1 cellular context compared by ENCODE assay signal in genomic region chr14:94612580-94613554, GRCh38.
TF ChIP-seq lines count a peak whose summit lies in the region.

No MANE protein-coding gene starts in this region.

TF ChIP-seq in HepG2, 621 proteins besides CTCF, POLR2A, EP300 and RAD21 (continued from another document and continues in another):
- no peak for TF ChIP-seq ATF2 (CRISPR knock-in tag; IDR thresholded peaks at IDR 0.05)
- TF ChIP-seq ATF7-NPFF (CRISPR knock-in tag; IDR thresholded peaks at IDR 0.05; ENCODE audit: low read depth): no peak
- TF ChIP-seq HNF1A (IDR thresholded peaks at IDR 0.05; ENCODE audit: low read depth): no peak
- TF ChIP-seq HNF1A (CRISPR knock-in tag; IDR thresholded peaks at IDR 0.05; ENCODE audit: borderline replicate concordance): 0 out of 2 replicates have a peak, but pooled peaks have one; percentile 3
- peak; percentile 68; the same call in 1 of the 2 replicates for TF ChIP-seq ZC3H4 (CRISPR knock-in tag; IDR thresholded peaks at IDR 0.05; ENCODE audit: borderline replicate concordance)
- no peak for TF ChIP-seq PATZ1 (CRISPR knock-in tag; IDR thresholded peaks at IDR 0.05)
- TF ChIP-seq ZBTB42 (CRISPR knock-in tag; IDR thresholded peaks at IDR 0.05): no peak
- no peak for TF ChIP-seq CERS6 (CRISPR knock-in tag; IDR thresholded peaks at IDR 0.05)
- no peak for TF ChIP-seq ZNF136 (CRISPR knock-in tag; IDR thresholded peaks at IDR 0.05; ENCODE audit: low read depth)
- TF ChIP-seq PRDM10 (CRISPR knock-in tag; IDR thresholded peaks at IDR 0.05; ENCODE audit: low read depth): no peak
- TF ChIP-seq ZNF547 (CRISPR knock-in tag; IDR thresholded peaks at IDR 0.05): no peak
- TF ChIP-seq TP53 (CRISPR knock-in tag; conservative IDR thresholded peaks at IDR 0.05): no peak
- no peak for TF ChIP-seq ARID2 (CRISPR knock-in tag; IDR thresholded peaks at IDR 0.05; ENCODE audit: borderline replicate concordance)
- TF ChIP-seq ZNF563 (CRISPR knock-in tag; IDR thresholded peaks at IDR 0.05): no peak
- no peak for TF ChIP-seq AKNA (CRISPR knock-in tag; IDR thresholded peaks at IDR 0.05; ENCODE audit: borderline replicate concordance)
- no peak for TF ChIP-seq ZNF605 (CRISPR knock-in tag; IDR thresholded peaks at IDR 0.05)
- TF ChIP-seq NFKBIZ (CRISPR knock-in tag; IDR thresholded peaks at IDR 0.05): 0 out of 2 replicates have a peak, but pooled peaks have one; percentile 7
- TF ChIP-seq RBFOX2 (IDR thresholded peaks at IDR 0.05; ENCODE audit: low read depth, low read length): peak; percentile 85
- no peak for TF ChIP-seq ATRX (CRISPR knock-in tag; IDR thresholded peaks at IDR 0.05; ENCODE audit: borderline replicate concordance)
- TF ChIP-seq RFX3 (CRISPR knock-in tag; IDR thresholded peaks at IDR 0.05): no peak
- no peak for TF ChIP-seq ZNF776 (CRISPR knock-in tag; IDR thresholded peaks at IDR 0.05)
- no peak for TF ChIP-seq NFE2L1 (CRISPR knock-in tag; IDR thresholded peaks at IDR 0.05; ENCODE audit: borderline replicate concordance)
- TF ChIP-seq TFAP4 (IDR thresholded peaks at IDR 0.05; ENCODE audit: borderline replicate concordance, low read depth): peak; percentile 42; the same call in 1 of the 2 replicates
- 0 out of 2 replicates have a peak, but pooled peaks have one; percentile 40 for TF ChIP-seq CREB3 (CRISPR knock-in tag; IDR thresholded peaks at IDR 0.05)
- no peak for TF ChIP-seq HNRNPUL1 (IDR thresholded peaks at IDR 0.05; ENCODE audit: low read depth, low read length)
- no peak for TF ChIP-seq SMARCC2 (IDR thresholded peaks at IDR 0.05)
- 0 out of 2 replicates have a peak, but pooled peaks have one; percentile 32 for TF ChIP-seq ZNF770 (CRISPR knock-in tag; IDR thresholded peaks at IDR 0.05)
- no peak for TF ChIP-seq KLF9 (CRISPR knock-in tag; IDR thresholded peaks at IDR 0.05; ENCODE audit: low read depth)
- no peak for TF ChIP-seq ZBTB2 (CRISPR knock-in tag; IDR thresholded peaks at IDR 0.05; ENCODE audit: low read depth)
